In the genomic region with DNA sequence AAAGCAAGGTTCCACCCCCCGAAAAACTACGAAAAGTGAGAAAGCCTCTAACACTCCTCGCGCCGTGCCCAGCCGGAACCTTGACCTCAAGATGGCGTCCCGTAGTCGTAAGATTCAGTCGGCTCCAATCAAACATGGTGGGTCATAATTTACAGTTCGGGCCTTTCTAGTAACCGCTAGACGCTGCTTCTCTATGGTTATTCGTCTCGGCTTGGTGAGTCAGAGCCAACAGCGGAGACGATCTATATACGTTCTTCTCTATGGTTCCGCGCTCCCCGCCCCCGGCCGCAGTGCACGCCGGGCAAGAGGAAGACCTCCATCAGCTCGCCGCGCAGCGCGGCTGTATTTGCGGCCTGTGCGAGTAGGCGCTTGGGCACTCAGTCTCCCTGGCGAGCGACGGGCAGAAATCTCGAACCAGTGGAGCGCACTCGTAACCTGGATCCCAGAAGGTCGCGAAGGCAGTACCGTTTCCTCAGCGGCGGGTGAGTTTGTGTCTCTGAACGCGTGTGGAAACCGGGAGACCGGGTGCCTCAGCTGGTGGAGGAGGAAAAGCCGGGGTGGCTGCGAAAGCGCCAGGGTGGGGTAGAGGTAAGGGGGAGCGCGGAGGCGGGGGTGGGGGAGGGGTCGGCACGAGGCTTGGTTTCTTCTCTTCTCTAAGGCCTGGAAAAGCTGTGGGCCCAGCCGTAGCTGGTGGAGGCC, we compare ENCODE assay signal across 8 cellular contexts. TPM values are rescaled to one million over a fixed set of nuclear protein-coding genes. Genes with fewer than 3 reads are reported as not detected.
DNase-seq lines count a peak whose midpoint lies in the region; ATAC-seq and TF ChIP-seq lines count a peak whose summit lies in the region.

A gene (plus strand): TSS at position 311 of the 699 bp plus-strand sequence. CDS start 13,108 bp downstream, outside the sequence.

- ATAC-seq in GM19395 (IDR thresholded peaks at IDR 0.05; ENCODE audit: unreplicated experiment) (peak; percentile 94), HG03558 (IDR thresholded peaks at IDR 0.05; ENCODE audit: extremely low read depth, unreplicated experiment) (peak; percentile 80), left colon (peak; percentile 96)

- DNase-seq in CD14-positive monocyte (ENCODE audit: low spot score) (peak; percentile 97), NCI-H69 (lab: John Stamatoyannopoulos, UW) (peak; percentile 100), cortex of kidney (lab: John Stamatoyannopoulos, UW) (peak; percentile 45), left colon (peak; percentile 96 to 97)
- DNase-seq in activated CD4-positive, alpha-beta T cell treated with anti-CD3 and anti-CD28 coated beads, Interleukin-2, amount 10 ng/mL, durations not matched to agents 7 days and 5 days, result peak; percentile 96
- peak; percentile 96 for DNase-seq in stimulated activated CD4-positive, alpha-beta T cell treated with anti-CD3 and anti-CD28 coated beads, Interleukin-1b, Interleukin-23, amount 100 ng/mL, for 48 hours

- TF ChIP-seq CTCF in CD14-positive monocyte (IDR thresholded peaks at IDR 0.05), result no peak

- POLR2A ChIA-PET in activated CD4-positive, alpha-beta T cell treated with anti-CD3 and anti-CD28 coated beads, Interleukin-2, amount 10 ng/mL, durations not matched to agents 7 days and 5 days (lab: Charles Lee), result interaction anchor here (0.5 to 1.0 kb wide), 6 partner anchors 9 to 997 kb away, joined by 3 to 9 read pairs (median 4); no protein-coding TSS in a partner anchor

- H3K4me1 Mint-ChIP-seq in CD14-positive monocyte, result peaks cover 23% of the 10 kb centered on the region
- peaks cover 42% of the 10 kb centered on the region for H3K4me1 Mint-ChIP-seq in activated CD4-positive, alpha-beta T cell treated with anti-CD3 and anti-CD28 coated beads, Interleukin-2, amount 10 ng/mL, durations not matched to agents 7 days and 5 days

- H3K27ac Mint-ChIP-seq in CD14-positive monocyte, result no peak within 1 kb of the TSS
- no peak within 1 kb of the TSS for H3K27ac Mint-ChIP-seq in activated CD4-positive, alpha-beta T cell treated with anti-CD3 and anti-CD28 coated beads, Interleukin-2, amount 10 ng/mL, durations not matched to agents 7 days and 5 days

- H3K36me3 Mint-ChIP-seq in CD14-positive monocyte, result peaks cover 10 to 22% of the 10 kb centered on the region in 2 donors
- peaks cover 23% of the 10 kb centered on the region for H3K36me3 Mint-ChIP-seq in activated CD4-positive, alpha-beta T cell treated with anti-CD3 and anti-CD28 coated beads, Interleukin-2, amount 10 ng/mL, durations not matched to agents 7 days and 5 days (ENCODE audit: low read depth)

- no peak within 1 kb of the TSS for H3K4me3 Mint-ChIP-seq in CD14-positive monocyte
- no peak within 1 kb of the TSS for H3K4me3 Mint-ChIP-seq in activated CD4-positive, alpha-beta T cell treated with anti-CD3 and anti-CD28 coated beads, Interleukin-2, amount 10 ng/mL, durations not matched to agents 7 days and 5 days

- CTCF ChIA-PET in activated CD4-positive, alpha-beta T cell treated with anti-CD3 and anti-CD28 coated beads, Interleukin-2, amount 10 ng/mL, durations not matched to agents 7 days and 5 days (lab: Charles Lee), result interaction anchor here (0.6 to 1.4 kb wide), 7 partner anchors 9 to 828 kb away, joined by 3 to 6 read pairs (median 4); a partner anchor contains a TSS

- intact Hi-C loops in CD14-positive monocyte (cut with micrococcal nuclease) (loop anchor here (2.0 to 5.0 kb wide), 2 partner anchors 32 to 79 kb away; a partner anchor contains a TSS), left colon (cut with DNase I, micrococcal nuclease) (no loop called here)

- H3K9me3 Mint-ChIP-seq in CD14-positive monocyte, result peaks cover 0 to 2% (median 0%) of the 10 kb centered on the region in 7 donors
- H3K9me3 Mint-ChIP-seq in activated CD4-positive, alpha-beta T cell treated with anti-CD3 and anti-CD28 coated beads, Interleukin-2, amount 10 ng/mL, durations not matched to agents 7 days and 5 days, result no peaks in the 10 kb centered on the region

- H3K27me3 Mint-ChIP-seq in CD14-positive monocyte (ENCODE audit: low read depth in 3 of 3), result peaks cover 0 to 6% (median 2%) of the 10 kb centered on the region in 3 donors
- no peaks in the 10 kb centered on the region for H3K27me3 Mint-ChIP-seq in activated CD4-positive, alpha-beta T cell treated with anti-CD3 and anti-CD28 coated beads, Interleukin-2, amount 10 ng/mL, durations not matched to agents 7 days and 5 days

RNA-seq across cellular contexts. Expression of the gene that starts here (rescaled TPM):
- 10 to 100 TPM; 15.6 to 25.2 TPM for polyA plus RNA-seq in CD14-positive monocyte
- total RNA-seq in activated CD4-positive, alpha-beta T cell treated with anti-CD3 and anti-CD28 coated beads, Interleukin-2, amount 10 ng/mL, durations not matched to agents 7 days and 5 days, result 100 to 1,000 TPM in 1 of 2 experiments, 10 to 100 TPM in 1; 99.4 to 100 TPM
- 10 to 100 TPM; 50.6 to 65.8 TPM for total RNA-seq in left colon

Comparison
In these comparisons a context has a peak if more than half of its experiments do, and no peak if none do; other contexts are left out.
1. Peak in every context shown above with its lines: DNase-seq and ATAC-seq.
2. DNase-seq: peak in every context shown above with its lines; median percentile 100 in NCI-H69; 97 in CD14-positive monocyte; 96 in left colon; 96 in activated CD4-positive, alpha-beta T cell treated with anti-CD3 and anti-CD28 coated beads, Interleukin-2, amount 10 ng/mL, durations not matched to agents 7 days and 5 days; 96 in stimulated activated CD4-positive, alpha-beta T cell treated with anti-CD3 and anti-CD28 coated beads, Interleukin-1b, Interleukin-23, amount 100 ng/mL, for 48 hours; 45 in cortex of kidney.
3. intact Hi-C loops: an anchor here in CD14-positive monocyte (2.0 to 5.0 kb wide); none called in left colon.